ENCODE assay signal across 1 cellular context in genomic region chr16:3612510-3613466, GRCh38.
TF ChIP-seq lines count a peak whose summit lies in the region.

No MANE protein-coding gene starts in this region.

TF ChIP-seq in HEK293, 187 proteins besides CTCF, POLR2A, EP300 and RAD21 (continued from another document):
- no peak for TF ChIP-seq ZNF280D (tag by site-specific recombination; IDR thresholded peaks at IDR 0.05)
- TF ChIP-seq KLF10 (tag by site-specific recombination; IDR thresholded peaks at IDR 0.05), result no peak
- TF ChIP-seq ZNF335 (tag by site-specific recombination; conservative IDR thresholded peaks at IDR 0.05), result no peak
- TF ChIP-seq ZNF544 (tag by site-specific recombination; IDR thresholded peaks at IDR 0.05), result no peak
- TF ChIP-seq ZNF174 (tag by site-specific recombination; IDR thresholded peaks at IDR 0.05), result no peak
- TF ChIP-seq ZNF391 (tag by site-specific recombination; IDR thresholded peaks at IDR 0.05; ENCODE audit: borderline replicate concordance, low read depth), result no peak
- TF ChIP-seq ZNF354C (tag by site-specific recombination; IDR thresholded peaks at IDR 0.05; ENCODE audit: borderline replicate concordance, low read depth), result no peak
- no peak for TF ChIP-seq ZNF169 (tag by site-specific recombination; IDR thresholded peaks at IDR 0.05)
- no peak for TF ChIP-seq ZBTB26 (tag by site-specific recombination; optimal IDR thresholded peaks at IDR 0.05)
- no peak for TF ChIP-seq ZNF132 (tag by site-specific recombination; IDR thresholded peaks at IDR 0.05; ENCODE audit: borderline replicate concordance)
- TF ChIP-seq ZNF202 (tag by site-specific recombination; IDR thresholded peaks at IDR 0.05; ENCODE audit: borderline replicate concordance), result no peak
- no peak for TF ChIP-seq ZNF211 (tag by site-specific recombination; IDR thresholded peaks at IDR 0.05; ENCODE audit: low read depth)
- 0 out of 2 replicates have a peak, but pooled peaks have one; percentile 13 for TF ChIP-seq EGR2 (tag by site-specific recombination; IDR thresholded peaks at IDR 0.05; ENCODE audit: low read depth)
- no peak for TF ChIP-seq HOXA7 (CRISPR knock-in tag; IDR thresholded peaks at IDR 0.05; ENCODE audit: borderline replicate concordance)
- TF ChIP-seq ZNF677 (tag by site-specific recombination; IDR thresholded peaks at IDR 0.05), result no peak
- TF ChIP-seq ZNF18 (tag by site-specific recombination; IDR thresholded peaks at IDR 0.05), result 0 out of 2 replicates have a peak, but pooled peaks have one; percentile 21
- no peak for TF ChIP-seq ZBTB8A (tag by site-specific recombination; IDR thresholded peaks at IDR 0.05)
- TF ChIP-seq INSM2 (tag by site-specific recombination; IDR thresholded peaks at IDR 0.05), result peak; percentile 20; the same call in 1 of the 2 replicates
- 0 out of 2 replicates have a peak, but pooled peaks have one; percentile 20 for TF ChIP-seq ZNF121 (tag by site-specific recombination; IDR thresholded peaks at IDR 0.05)
TF ChIP-seq in HEK293: peak in this region for 6.
